8 cellular contexts compared by ENCODE assay signal in genomic region chr4:7194251-7195137, GRCh38.
DNase-seq lines count a peak whose midpoint lies in the region; ATAC-seq lines count a peak whose summit lies in the region.

No MANE protein-coding gene starts in this region.

- ATAC-seq in GM21447 (IDR thresholded peaks at IDR 0.05; ENCODE audit: unreplicated experiment): no peak
- no peak for ATAC-seq in HG03342 (IDR thresholded peaks at IDR 0.05; ENCODE audit: unreplicated experiment)

- intact Hi-C loops in head of caudate nucleus (cut with DNase I): loop anchor here (2.0 to 5.0 kb wide), 2 partner anchors 143 to 266 kb away; no protein-coding TSS in a partner anchor

- DNase-seq in activated effector memory CD4-positive, alpha-beta T cell treated with anti-CD3 and anti-CD28 coated beads, Interleukin-2, amount 50 U/mL, for 16 hours: peak; percentile 66
- no peak for DNase-seq in activated effector memory CD4-positive, alpha-beta T cell treated with Interleukin-2 at 50 U/mL for 16 hours
- DNase-seq in SKM-1 (lab: John Stamatoyannopoulos, UW; ENCODE audit: unreplicated experiment) (peak; percentile 26), head of caudate nucleus (peak in 40 of 42 donors; percentile 38 to 88 (median 74)), NCI-H226 (no peak)
- peak; percentile 27 for DNase-seq in stimulated activated CD4-positive, alpha-beta T cell treated with anti-CD3 and anti-CD28 coated beads, Interleukin-12 subunit alpha, Interleukin-12 subunit beta, amount 100 ng/mL, for 4 hours

Comparison
In these comparisons a context has a peak if more than half of its experiments do, and no peak if none do; other contexts are left out.
1. DNase-seq: peak in activated effector memory CD4-positive, alpha-beta T cell treated with anti-CD3 and anti-CD28 coated beads, Interleukin-2, amount 50 U/mL, for 16 hours (single experiment), SKM-1 (single experiment), head of caudate nucleus (40 of 42) and stimulated activated CD4-positive, alpha-beta T cell treated with anti-CD3 and anti-CD28 coated beads, Interleukin-12 subunit alpha, Interleukin-12 subunit beta, amount 100 ng/mL, for 4 hours (single experiment); none in activated effector memory CD4-positive, alpha-beta T cell treated with Interleukin-2 at 50 U/mL for 16 hours (single experiment) and NCI-H226 (single experiment).